Comparison of ENCODE assay signal across 1 cellular context in the genomic region with DNA sequence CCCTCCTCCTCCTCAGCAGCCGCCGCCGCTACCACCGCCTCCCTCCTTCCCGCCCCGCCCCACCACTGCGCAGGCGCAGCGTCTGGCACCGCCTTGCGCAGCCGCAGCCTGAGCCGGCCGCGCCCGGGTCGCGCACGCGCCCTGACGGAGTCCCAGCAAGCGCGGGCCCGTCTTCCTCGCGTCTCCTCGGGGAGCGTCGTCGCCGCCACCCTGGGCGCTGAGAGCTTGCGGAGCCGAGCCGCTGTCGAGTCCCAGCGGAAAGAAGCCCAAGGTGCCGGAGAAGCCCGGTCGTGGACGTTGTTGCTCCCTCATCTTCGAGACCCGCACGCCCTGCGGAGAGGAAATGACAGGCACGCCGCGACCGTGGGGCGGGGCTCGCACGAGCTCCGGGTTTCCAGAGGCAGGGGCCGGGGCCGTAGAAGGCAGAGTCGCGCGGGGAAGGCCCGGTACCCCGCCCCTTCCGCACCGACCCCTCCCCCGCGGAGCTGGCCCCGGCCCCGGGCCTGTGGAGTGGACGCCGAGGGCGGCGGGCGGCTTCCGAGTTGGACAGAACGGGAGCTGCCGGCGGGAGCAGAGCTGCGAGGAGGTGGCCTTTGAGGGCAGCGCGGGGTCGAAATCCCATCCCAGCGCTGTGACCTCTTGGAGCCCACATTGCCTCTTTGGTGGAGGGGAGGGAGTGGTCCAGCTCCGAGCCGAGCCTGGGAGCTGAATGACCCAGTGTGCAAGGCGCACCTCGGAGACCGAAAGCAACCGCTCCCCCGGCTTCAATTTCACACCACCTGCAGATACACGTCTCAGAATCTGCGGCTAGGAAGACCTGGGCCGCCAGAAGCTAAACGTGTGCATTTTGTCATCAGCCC.
TF ChIP-seq lines count a peak whose summit lies in the region.

No MANE protein-coding gene starts in this region.

TF ChIP-seq in GM23338, 12 proteins besides CTCF, POLR2A, EP300 and RAD21:
- TF ChIP-seq ETS1 (IDR thresholded peaks at IDR 0.05) = 0 out of 2 replicates have a peak, but pooled peaks have one; percentile 26
- 0 out of 2 replicates have a peak, but pooled peaks have one; percentile 25 for TF ChIP-seq CREB1 (CRISPR knock-in tag; IDR thresholded peaks at IDR 0.05; ENCODE audit: low read depth)
- peak; percentile 94 for TF ChIP-seq POLR2AphosphoS5 (IDR thresholded peaks at IDR 0.05; ENCODE audit: low read depth)
- no peak for TF ChIP-seq EZH2 (IDR thresholded peaks at IDR 0.05; ENCODE audit: low read depth, unreplicated experiment)
